1 cellular context compared by ENCODE assay signal in the genomic region with DNA sequence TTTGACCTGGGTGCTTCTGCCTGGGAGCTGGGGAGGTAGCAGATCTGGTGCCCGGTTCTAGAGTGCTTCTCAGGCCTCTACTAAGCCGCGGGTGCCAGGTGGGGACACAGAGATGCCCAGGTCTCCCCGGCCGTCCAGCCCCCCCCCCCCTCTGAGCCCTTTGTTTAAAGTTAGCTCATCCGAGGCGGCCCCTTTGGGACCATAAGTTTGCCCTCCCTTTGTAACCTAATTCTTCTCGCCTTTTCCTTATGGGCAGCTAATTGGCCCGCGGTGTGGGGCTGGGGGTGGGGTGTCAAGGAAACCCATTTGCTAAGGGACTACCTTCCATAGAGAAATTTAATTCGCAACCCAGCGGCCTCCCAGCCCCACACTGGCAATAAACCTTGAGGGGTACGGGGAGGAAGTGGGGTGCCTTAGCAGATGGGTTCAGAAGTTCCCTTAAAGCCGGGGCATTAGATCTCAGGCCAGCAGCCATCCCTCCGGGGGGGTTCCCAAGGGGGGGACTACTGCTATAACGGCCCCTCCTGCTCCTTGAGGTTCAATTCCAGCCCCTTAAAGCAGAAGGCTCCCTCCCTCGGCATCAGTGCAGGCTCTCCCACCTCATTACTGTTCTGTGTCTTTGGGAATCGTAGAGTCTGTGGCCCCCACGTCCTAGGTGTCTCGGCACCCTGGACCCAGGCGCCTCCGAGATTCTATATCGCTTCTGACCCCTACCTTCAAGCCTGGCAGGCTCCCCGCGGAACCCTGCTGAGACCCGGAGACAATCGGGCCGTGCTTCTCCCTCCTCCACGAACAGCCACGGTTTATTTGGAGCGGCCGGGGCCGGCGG.
TF ChIP-seq lines count a peak whose summit lies in the region.

No MANE protein-coding gene starts in this region.

TF ChIP-seq in HEK293T, 16 proteins besides CTCF, POLR2A, EP300 and RAD21 (continued from another document):
- TF ChIP-seq CTBP1 (IDR thresholded peaks at IDR 0.05; ENCODE audit: borderline replicate concordance) (no peak), LEF1 (IDR thresholded peaks at IDR 0.05; ENCODE audit: borderline replicate concordance) (no peak)
